In the genomic region with DNA sequence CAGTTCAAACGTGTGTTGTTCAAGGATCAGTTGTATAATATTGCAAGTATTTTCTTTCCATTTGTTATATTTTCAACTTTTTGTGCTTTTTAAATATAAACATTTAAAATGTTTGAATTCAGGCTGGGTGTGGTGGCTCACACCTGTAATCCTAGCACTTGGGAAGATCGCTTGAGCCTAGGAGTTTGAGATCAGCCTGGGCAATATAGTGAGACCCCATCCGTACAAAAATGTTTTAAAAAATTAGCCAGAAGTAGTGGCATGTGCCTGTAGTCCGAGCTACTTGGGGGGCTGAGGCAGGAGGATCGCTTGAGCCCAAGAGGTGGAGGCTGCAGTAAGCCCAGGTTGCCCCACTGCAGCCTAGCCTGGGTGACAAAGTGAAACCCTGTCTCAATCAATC, we compare ENCODE assay signal across 38 cellular contexts. TPM values are rescaled to one million over a fixed set of nuclear protein-coding genes. Genes with fewer than 3 reads are reported as not detected.
"Had no signal": no experiment of that assay in that cellular context is flagged by ENCODE, and none has a peak within 500 bp of the region (broad histone marks: within the 10 kb centered on the region; RNA-seq: fewer than 3 reads in every experiment).

No MANE protein-coding gene starts in this region.

- ATAC-seq: activated CD8-positive, alpha-beta T cell treated with anti-CD3 and anti-CD28 coated beads for 36 hours; activated naive CD4-positive, alpha-beta T cell treated with anti-CD3 and anti-CD28 coated beads, Interleukin-2, amount 50 U/mL, for 72 hours; activated T-cell treated with anti-CD3 and anti-CD28 coated beads, Interleukin-2, amount 50 U/mL, for 4 hours; activated T-cell treated with anti-CD3 and anti-CD28 coated beads, Interleukin-2, amount 50 U/mL, for 72 hours; activated T-helper 17 cell treated with anti-CD3 and anti-CD28 coated beads, Interleukin-2, amount 50 U/mL, for 72 hours; body of pancreas had no signal

- H3K27me3 ChIP-seq: adrenal gland, body of pancreas, brain microvascular endothelial cell, breast epithelium had no signal

- DNase-seq: activated B cell treated with CpG ODN at 0.5 μM for 24 hours; activated CD4-positive, alpha-beta memory T cell treated with anti-CD3 and anti-CD28 coated beads for 36 hours; activated CD4-positive, alpha-beta T cell treated with anti-CD3 and anti-CD28 coated beads for 4 hours; activated CD4-positive, alpha-beta T cell treated with anti-CD3 and anti-CD28 coated beads, Interleukin-2, amount 10 ng/mL, durations not matched to agents 24 days and 14 days; activated CD4-positive, alpha-beta T cell treated with anti-CD3 and anti-CD28 coated beads, Interleukin-2, amount 50 U/mL, for 1 hour; activated CD4-positive, alpha-beta T cell treated with anti-CD3 and anti-CD28 coated beads, Interleukin-2, amount 50 U/mL, for 4 hours; activated CD4-positive, CD25-positive, alpha-beta regulatory T cell treated with anti-CD3 and anti-CD28 coated beads, Interleukin-2, amount 50 U/mL, for 72 hours; activated CD8-positive, alpha-beta memory T cell treated with anti-CD3 and anti-CD28 coated beads, Interleukin-2, amount 50 U/mL, for 4 hours; activated CD8-positive, alpha-beta T cell treated with anti-CD3 and anti-CD28 coated beads for 36 hours; activated effector memory CD4-positive, alpha-beta T cell treated with anti-CD3 and anti-CD28 coated beads, Interleukin-2, amount 50 U/mL, for 16 hours; activated gamma-delta T cell treated with Interleukin-2 at 50 U/mL for 16 hours; activated naive CD4-positive, alpha-beta T cell; activated naive CD4-positive, alpha-beta T cell treated with anti-CD3 and anti-CD28 coated beads for 36 hours; activated naive CD4-positive, alpha-beta T cell treated with anti-CD3 and anti-CD28 coated beads, Interleukin-2, amount 50 U/mL, for 16 hours; activated naive CD8-positive, alpha-beta T cell treated with anti-CD3 and anti-CD28 coated beads for 36 hours; activated T-cell treated with anti-CD3 and anti-CD28 coated beads for 4 hours; activated T-cell treated with anti-CD3 and anti-CD28 coated beads, Interleukin-2, amount 50 U/mL, for 1 hour; activated T-cell treated with anti-CD3 and anti-CD28 coated beads, Interleukin-2, amount 50 U/mL, for 4 hours; activated T-cell treated with anti-CD3 and anti-CD28 coated beads, Interleukin-2, amount 50 U/mL, for 72 hours; adrenal gland; amniotic stem cell; aorta; body of pancreas; brain microvascular endothelial cell; central memory CD4-positive, alpha-beta T cell; T-helper 2 cell; T-helper 9 cell had no signal

- H3K4me3 ChIP-seq: adrenal gland, body of pancreas, breast epithelium had no signal

- H3K27ac ChIP-seq: adrenal gland, body of pancreas, brain microvascular endothelial cell, breast epithelium, VCaP had no signal

- H3K9me3 ChIP-seq: adrenal gland, body of pancreas, breast epithelium had no signal

- H3K36me3 ChIP-seq: adrenal gland, brain microvascular endothelial cell, breast epithelium had no signal

- FAIRE-seq: astrocyte, TTC549 had no signal

- H3K4me1 ChIP-seq: breast epithelium had no signal

RNA-seq across cellular contexts. Expression of gene PROS1, which starts 10.9 kb away (rescaled TPM):
- total RNA-seq: activated B cell treated with CpG ODN at 0.5 μM for 24 hours had no signal

RNA-seq across cellular contexts. Expression of gene STX19, which starts 43.8 kb away (rescaled TPM):
- total RNA-seq: activated B cell treated with CpG ODN at 0.5 μM for 24 hours; activated CD4-positive, alpha-beta memory T cell treated with anti-CD3 and anti-CD28 coated beads for 36 hours; activated CD4-positive, alpha-beta T cell treated with anti-CD3 and anti-CD28 coated beads, Interleukin-2, amount 10 ng/mL, durations not matched to agents 24 days and 14 days; activated CD8-positive, alpha-beta memory T cell treated with anti-CD3 and anti-CD28 coated beads for 36 hours; activated CD8-positive, alpha-beta T cell treated with anti-CD3 and anti-CD28 coated beads for 36 hours; activated naive CD4-positive, alpha-beta T cell treated with anti-CD3 and anti-CD28 coated beads for 36 hours; activated naive CD4-positive, alpha-beta T cell treated with anti-CD3 and anti-CD28 coated beads, Interleukin-2, amount 50 U/mL, for 72 hours; activated naive CD8-positive, alpha-beta T cell treated with anti-CD3 and anti-CD28 coated beads for 36 hours; activated T-cell treated with anti-CD3 and anti-CD28 coated beads, Interleukin-2, amount 50 U/mL, for 4 hours; activated T-cell treated with anti-CD3 and anti-CD28 coated beads, Interleukin-2, amount 50 U/mL, for 72 hours; activated T-helper 1 cell treated with anti-CD3 and anti-CD28 coated beads, Interleukin-12 subunit alpha, Interleukin-12 subunit beta, Interleukin-2, Interleukin-4 antibody, amounts not matched to agents 30 ng/mL and 10 ng/mL and 1 ng/mL, durations not matched to agents 14 hours and 24 hours and 36 hours; activated T-helper 17 cell treated with anti-CD3 and anti-CD28 coated beads, Interleukin-2, amount 50 U/mL, for 72 hours; adrenal gland; astrocyte; cardiac septum; cerebellum; T-helper 1 cell treated with Interleukin-12 subunit alpha and Interleukin-12 subunit beta and Interleukin-4 antibody, amounts not matched to agents 30 ng/mL and 1 ng/mL, for 36 hours had no signal
